In genomic region chr2:219229375-219230200, GRCh38 we compare ENCODE assay signal across 1 cellular context.
TF ChIP-seq lines count a peak whose summit lies in the region.

Gene ANKZF1 (plus strand): TSS chr2:219229806. CDS start chr2:219230258, 452 bp downstream.
Gene ATG9A (minus strand): TSS chr2:219229636. CDS start chr2:219228024, 1,612 bp downstream.

TF ChIP-seq in K562, 482 proteins besides CTCF, POLR2A, EP300 and RAD21 (continued from another document and continues in another):
- TF ChIP-seq ZFP91 (CRISPR knock-in tag; IDR thresholded peaks at IDR 0.05) (no peak), ZFX (CRISPR knock-in tag; IDR thresholded peaks at IDR 0.05) (peak; percentile 89), NEUROD1 (IDR thresholded peaks at IDR 0.05; ENCODE audit: borderline replicate concordance, low read depth, low read length, partially characterized antibody) (peak; percentile 91), TFAP4 (CRISPR knock-in tag; IDR thresholded peaks at IDR 0.05; ENCODE audit: borderline replicate concordance) (peak; percentile 75; the same call in 1 of the 2 replicates), PYGO2 (tag; IDR thresholded peaks at IDR 0.05) (no peak), SMARCC2 (IDR thresholded peaks at IDR 0.05; ENCODE audit: low read depth) (no peak), ZNF79 (CRISPR knock-in tag; IDR thresholded peaks at IDR 0.05; ENCODE audit: low read depth) (no peak), NFRKB (IDR thresholded peaks at IDR 0.05; ENCODE audit: low read depth) (no peak), FOS (IDR thresholded peaks at IDR 0.05; ENCODE audit: extremely low read depth, insufficient read length) (peak; percentile 94), MAFF (IDR thresholded peaks at IDR 0.05; ENCODE audit: low read length) (no peak), ARID1B (IDR thresholded peaks at IDR 0.05) (no peak), ILF3 (IDR thresholded peaks at IDR 0.05; ENCODE audit: borderline replicate concordance) (no peak), CHCHD3 (CRISPR knock-in tag; IDR thresholded peaks at IDR 0.05) (no peak), SUPT5H (IDR thresholded peaks at IDR 0.05) (peak; percentile 82), ARNT (IDR thresholded peaks at IDR 0.05) (no peak), ZNF133 (CRISPR knock-in tag; IDR thresholded peaks at IDR 0.05) (no peak), CREBBP (IDR thresholded peaks at IDR 0.05; ENCODE audit: low read depth, low read length) (no peak), BACH1 (tag; IDR thresholded peaks at IDR 0.05) (peak; percentile 79; the same call in 1 of the 2 replicates), TGIF2 (CRISPR knock-in tag; IDR thresholded peaks at IDR 0.05) (no peak), ZNF274 (IDR thresholded peaks at IDR 0.05; ENCODE audit: borderline replicate concordance, low read depth, low read length) (no peak), ZZZ3 (IDR thresholded peaks at IDR 0.05) (no peak), TEAD1 (CRISPR knock-in tag; IDR thresholded peaks at IDR 0.05) (peak in 1 of 2 experiments; percentile 71; a peak in 1 of 4 replicates), SREBF1 (IDR thresholded peaks at IDR 0.05; ENCODE audit: borderline replicate concordance, low read depth, low read length) (no peak), KLF6 (CRISPR knock-in tag; IDR thresholded peaks at IDR 0.05; ENCODE audit: borderline replicate concordance) (no peak), BCL6 (CRISPR knock-in tag; IDR thresholded peaks at IDR 0.05) (no peak), SP1 (CRISPR knock-in tag; IDR thresholded peaks at IDR 0.05) (peak; percentile 93), BRF1 (IDR thresholded peaks at IDR 0.05; ENCODE audit: borderline replicate concordance, extremely low read depth, insufficient read length) (no peak), JUND (IDR thresholded peaks at IDR 0.05; ENCODE audit: borderline replicate concordance, low read depth, low read length) (peak; percentile 46; the same call in 1 of the 2 replicates), JUND (tag; IDR thresholded peaks at IDR 0.05; ENCODE audit: borderline replicate concordance, low read depth, low read length) (peak; percentile 17; the same call in 1 of the 3 replicates), SRF (CRISPR knock-in tag; IDR thresholded peaks at IDR 0.05) (no peak), ZBTB7A (IDR thresholded peaks at IDR 0.05; ENCODE audit: borderline replicate concordance, control insufficient read depth, low read depth, low read length) (peak; percentile 66; the same call in 1 of the 2 replicates), HDAC8 (tag; IDR thresholded peaks at IDR 0.05) (0 out of 2 replicates have a peak, but pooled peaks have one; percentile 66), KLF13 (tag; IDR thresholded peaks at IDR 0.05; ENCODE audit: borderline replicate concordance, low read depth) (no peak), ZNF445 (CRISPR knock-in tag; IDR thresholded peaks at IDR 0.05; ENCODE audit: low read depth) (no peak), ZSCAN29 (IDR thresholded peaks at IDR 0.05) (0 out of 2 replicates have a peak, but pooled peaks have one; percentile 51), HEY1 (CRISPR knock-in tag; IDR thresholded peaks at IDR 0.05; ENCODE audit: borderline replicate concordance) (no peak), CEBPB (tag; IDR thresholded peaks at IDR 0.05) (no peak), ZSCAN32 (CRISPR knock-in tag; IDR thresholded peaks at IDR 0.05) (no peak), SRSF1 (IDR thresholded peaks at IDR 0.05; ENCODE audit: low read depth, low read length) (no peak), PHF8 (IDR thresholded peaks at IDR 0.05; ENCODE audit: borderline replicate concordance, low read length) (peak; percentile 73; the same call in 1 of the 2 replicates), ZNF398 (CRISPR knock-in tag; IDR thresholded peaks at IDR 0.05) (no peak)
- TF ChIP-seq, protein P1, sequence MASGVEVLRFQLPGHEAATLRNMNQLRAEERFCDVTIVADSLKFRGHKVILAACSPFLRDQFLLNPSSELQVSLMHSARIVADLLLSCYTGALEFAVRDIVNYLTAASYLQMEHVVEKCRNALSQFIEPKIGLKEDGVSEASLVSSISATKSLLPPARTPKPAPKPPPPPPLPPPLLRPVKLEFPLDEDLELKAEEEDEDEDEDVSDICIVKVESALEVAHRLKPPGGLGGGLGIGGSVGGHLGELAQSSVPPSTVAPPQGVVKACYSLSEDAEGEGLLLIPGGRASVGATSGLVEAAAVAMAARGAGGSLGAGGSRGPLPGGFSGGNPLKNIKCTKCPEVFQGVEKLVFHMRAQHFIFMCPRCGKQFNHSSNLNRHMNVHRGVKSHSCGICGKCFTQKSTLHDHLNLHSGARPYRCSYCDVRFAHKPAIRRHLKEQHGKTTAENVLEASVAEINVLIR (CRISPR knock-in tag; IDR thresholded peaks at IDR 0.05), result peak; percentile 20; the same call in 1 of the 2 replicates
- TF ChIP-seq, protein P2, sequence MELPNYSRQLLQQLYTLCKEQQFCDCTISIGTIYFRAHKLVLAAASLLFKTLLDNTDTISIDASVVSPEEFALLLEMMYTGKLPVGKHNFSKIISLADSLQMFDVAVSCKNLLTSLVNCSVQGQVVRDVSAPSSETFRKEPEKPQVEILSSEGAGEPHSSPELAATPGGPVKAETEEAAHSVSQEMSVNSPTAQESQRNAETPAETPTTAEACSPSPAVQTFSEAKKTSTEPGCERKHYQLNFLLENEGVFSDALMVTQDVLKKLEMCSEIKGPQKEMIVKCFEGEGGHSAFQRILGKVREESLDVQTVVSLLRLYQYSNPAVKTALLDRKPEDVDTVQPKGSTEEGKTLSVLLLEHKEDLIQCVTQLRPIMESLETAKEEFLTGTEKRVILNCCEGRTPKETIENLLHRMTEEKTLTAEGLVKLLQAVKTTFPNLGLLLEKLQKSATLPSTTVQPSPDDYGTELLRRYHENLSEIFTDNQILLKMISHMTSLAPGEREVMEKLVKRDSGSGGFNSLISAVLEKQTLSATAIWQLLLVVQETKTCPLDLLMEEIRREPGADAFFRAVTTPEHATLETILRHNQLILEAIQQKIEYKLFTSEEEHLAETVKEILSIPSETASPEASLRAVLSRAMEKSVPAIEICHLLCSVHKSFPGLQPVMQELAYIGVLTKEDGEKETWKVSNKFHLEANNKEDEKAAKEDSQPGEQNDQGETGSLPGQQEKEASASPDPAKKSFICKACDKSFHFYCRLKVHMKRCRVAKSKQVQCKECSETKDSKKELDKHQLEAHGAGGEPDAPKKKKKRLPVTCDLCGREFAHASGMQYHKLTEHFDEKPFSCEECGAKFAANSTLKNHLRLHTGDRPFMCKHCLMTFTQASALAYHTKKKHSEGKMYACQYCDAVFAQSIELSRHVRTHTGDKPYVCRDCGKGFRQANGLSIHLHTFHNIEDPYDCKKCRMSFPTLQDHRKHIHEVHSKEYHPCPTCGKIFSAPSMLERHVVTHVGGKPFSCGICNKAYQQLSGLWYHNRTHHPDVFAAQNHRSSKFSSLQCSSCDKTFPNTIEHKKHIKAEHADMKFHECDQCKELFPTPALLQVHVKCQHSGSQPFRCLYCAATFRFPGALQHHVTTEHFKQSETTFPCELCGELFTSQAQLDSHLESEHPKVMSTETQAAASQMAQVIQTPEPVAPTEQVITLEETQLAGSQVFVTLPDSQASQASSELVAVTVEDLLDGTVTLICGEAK (IDR thresholded peaks at IDR 0.05), result no peak
- TF ChIP-seq, protein P2 (CRISPR knock-in tag; IDR thresholded peaks at IDR 0.05), result no peak
- TF ChIP-seq, protein P3, sequence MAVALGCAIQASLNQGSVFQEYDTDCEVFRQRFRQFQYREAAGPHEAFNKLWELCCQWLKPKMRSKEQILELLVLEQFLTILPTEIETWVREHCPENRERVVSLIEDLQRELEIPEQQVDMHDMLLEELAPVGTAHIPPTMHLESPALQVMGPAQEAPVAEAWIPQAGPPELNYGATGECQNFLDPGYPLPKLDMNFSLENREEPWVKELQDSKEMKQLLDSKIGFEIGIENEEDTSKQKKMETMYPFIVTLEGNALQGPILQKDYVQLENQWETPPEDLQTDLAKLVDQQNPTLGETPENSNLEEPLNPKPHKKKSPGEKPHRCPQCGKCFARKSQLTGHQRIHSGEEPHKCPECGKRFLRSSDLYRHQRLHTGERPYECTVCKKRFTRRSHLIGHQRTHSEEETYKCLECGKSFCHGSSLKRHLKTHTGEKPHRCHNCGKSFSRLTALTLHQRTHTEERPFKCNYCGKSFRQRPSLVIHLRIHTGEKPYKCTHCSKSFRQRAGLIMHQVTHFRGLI (CRISPR knock-in tag; IDR thresholded peaks at IDR 0.05), result no peak
- TF ChIP-seq, protein P4, sequence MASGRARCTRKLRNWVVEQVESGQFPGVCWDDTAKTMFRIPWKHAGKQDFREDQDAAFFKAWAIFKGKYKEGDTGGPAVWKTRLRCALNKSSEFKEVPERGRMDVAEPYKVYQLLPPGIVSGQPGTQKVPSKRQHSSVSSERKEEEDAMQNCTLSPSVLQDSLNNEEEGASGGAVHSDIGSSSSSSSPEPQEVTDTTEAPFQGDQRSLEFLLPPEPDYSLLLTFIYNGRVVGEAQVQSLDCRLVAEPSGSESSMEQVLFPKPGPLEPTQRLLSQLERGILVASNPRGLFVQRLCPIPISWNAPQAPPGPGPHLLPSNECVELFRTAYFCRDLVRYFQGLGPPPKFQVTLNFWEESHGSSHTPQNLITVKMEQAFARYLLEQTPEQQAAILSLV (tag; IDR thresholded peaks at IDR 0.05), result no peak
- TF ChIP-seq, protein P5, sequence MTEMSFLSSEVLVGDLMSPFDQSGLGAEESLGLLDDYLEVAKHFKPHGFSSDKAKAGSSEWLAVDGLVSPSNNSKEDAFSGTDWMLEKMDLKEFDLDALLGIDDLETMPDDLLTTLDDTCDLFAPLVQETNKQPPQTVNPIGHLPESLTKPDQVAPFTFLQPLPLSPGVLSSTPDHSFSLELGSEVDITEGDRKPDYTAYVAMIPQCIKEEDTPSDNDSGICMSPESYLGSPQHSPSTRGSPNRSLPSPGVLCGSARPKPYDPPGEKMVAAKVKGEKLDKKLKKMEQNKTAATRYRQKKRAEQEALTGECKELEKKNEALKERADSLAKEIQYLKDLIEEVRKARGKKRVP (CRISPR knock-in tag; IDR thresholded peaks at IDR 0.05), result no peak
